8 cellular contexts compared by ENCODE assay signal in genomic region chr7:91265693-91266066, GRCh38. TPM values are rescaled to one million over a fixed set of nuclear protein-coding genes. Genes with fewer than 3 reads are reported as not detected.
DNase-seq lines count a peak whose midpoint lies in the region; FAIRE-seq and TF ChIP-seq lines count a peak whose summit lies in the region.

No MANE protein-coding gene starts in this region.

- 0 out of 2 replicates have a peak overlapping the region, but pooled peaks have one; percentile 96 for H2BK12ac ChIP-seq in H1 (ENCODE audit: low read depth, low read length)

- H3K4me2 ChIP-seq in H1 (ENCODE audit: insufficient read depth in 1 of 2, low read depth in 2 of 2, low read length in 2 of 2) = peak overlapping the region; percentile 85 to 99

- H4K20me1 ChIP-seq in H1 (replicated peaks in 1 of 2; ENCODE audit: control insufficient read depth in 1 of 2, insufficient read depth in 2 of 2, low read length in 2 of 2) = peaks cover 4 to 15% of the 10 kb centered on the region in 2 experiments

- H3K27me3 ChIP-seq in BJ (ENCODE audit: control insufficient read depth, insufficient read depth, low read length) (no peaks in the 10 kb centered on the region), H1 (replicated peaks in 1 of 4; ENCODE audit: control insufficient read depth in 3 of 4, extremely low read depth in 1 of 4, insufficient read depth in 3 of 4, low read length in 3 of 4) (peaks cover 43 to 76% (median 61%) of the 10 kb centered on the region in 4 experiments)
- peaks cover 8% of the 10 kb centered on the region for H3K27me3 ChIP-seq in CD4-positive, alpha-beta memory T cell (ENCODE audit: insufficient read depth, low read length)

- no peak overlapping the region for H3K4ac ChIP-seq in H1 (replicated peaks; ENCODE audit: insufficient read length, low read depth, low read length)

- H3K27me3 Mint-ChIP-seq in nephron progenitor cell (ENCODE audit: low read depth, poor library complexity) = peaks cover 56% of the 10 kb centered on the region
- H3K27me3 Mint-ChIP-seq in CD4-positive, alpha-beta memory T cell = peaks cover 15 to 26% of the 10 kb centered on the region in 2 donors

- no peak overlapping the region for H3K27ac ChIP-seq in H1 (ENCODE audit: low read depth, low read length)
- no peak overlapping the region for H3K27ac ChIP-seq in CD4-positive, alpha-beta memory T cell (ENCODE audit: low read depth, low read length)

- peaks cover 41% of the 10 kb centered on the region for H3K4me1 Mint-ChIP-seq in nephron progenitor cell
- peaks cover 0 to 30% (median 3%) of the 10 kb centered on the region in 4 donors for H3K4me1 Mint-ChIP-seq in CD4-positive, alpha-beta memory T cell

- H3K36me3 Mint-ChIP-seq in nephron progenitor cell (ENCODE audit: low read depth) = no peaks in the 10 kb centered on the region
- no peaks in the 10 kb centered on the region for H3K36me3 Mint-ChIP-seq in CD4-positive, alpha-beta memory T cell

- H3K9ac ChIP-seq in H1 (replicated peaks in 1 of 4; ENCODE audit: extremely low read depth in 1 of 4, low read depth in 3 of 4, low read length in 3 of 4) = no peak overlapping the region; a peak in 1 of 7 replicates

- no peak overlapping the region for H4K8ac ChIP-seq in H1 (ENCODE audit: extremely low read depth, insufficient read depth, low read length)

- no peak for TF ChIP-seq CTCF in BJ (IDR thresholded peaks at IDR 0.05; ENCODE audit: insufficient read depth, low read depth, low read length)
- TF ChIP-seq CTCF in LNCaP clone FGC (IDR thresholded peaks at IDR 0.05; ENCODE audit: control insufficient read depth, extremely low read depth, insufficient read depth) = no peak
- TF ChIP-seq CTCF in H1 (IDR thresholded peaks at IDR 0.05; ENCODE audit: control extremely low read depth in 1 of 3, insufficient read depth in 1 of 3, low read depth in 1 of 3, low read length in 3 of 3) = no peak
- TF ChIP-seq CTCF in nephron progenitor cell (IDR thresholded peaks at IDR 0.05) = no peak

- peaks cover 26% of the 10 kb centered on the region for H3K23me2 ChIP-seq in H1 (ENCODE audit: low read depth, low read length)

- 0 out of 2 replicates have a peak overlapping the region, but pooled peaks have one; percentile 74 for H3K18ac ChIP-seq in H1 (ENCODE audit: extremely low read depth, low read length)

- CTCF ChIA-PET in BJ (lab: Yijun Ruan, JAX) (interaction anchor here (0.6 to 1.5 kb wide), 5 partner anchors 12 to 183 kb away, joined by 3 to 7 read pairs (median 3); no protein-coding TSS in a partner anchor), H1 (lab: Charles Lee; ENCODE audit: partially characterized antibody) (interaction anchor here (1.0 to 2.6 kb wide), 7 partner anchors 14 to 381 kb away, joined by 3 to 9 read pairs (median 4); no protein-coding TSS in a partner anchor)
- CTCF ChIA-PET in CD4-positive, alpha-beta memory T cell (lab: Charles Lee; ENCODE audit: partially characterized antibody) = no interaction called here

- no peaks in the 10 kb centered on the region for H3K79me2 ChIP-seq in H1 (ENCODE audit: control insufficient read depth in 1 of 2, insufficient read depth in 2 of 2, low read length in 2 of 2)

- H2BK120ac ChIP-seq in H1 (replicated peaks; ENCODE audit: low read depth, low read length) = no peak overlapping the region

- H3K4me3 ChIP-seq in BJ (ENCODE audit: low read depth, low read length) = peak overlapping the region; percentile 49
- H3K4me3 ChIP-seq in LNCaP clone FGC (ENCODE audit: low read depth, low read length) = peak overlapping the region; percentile 66
- peak overlapping the region; percentile 45 to 64 (median 58) for H3K4me3 ChIP-seq in H1 (ENCODE audit: extremely low read depth in 1 of 4, insufficient read depth in 2 of 4, low read depth in 3 of 4, low read length in 4 of 4)
- no peak overlapping the region for H3K4me3 ChIP-seq in CD4-positive, alpha-beta memory T cell (ENCODE audit: low read length in 2 of 2)

- no peak overlapping the region for H3K14ac ChIP-seq in H1 (ENCODE audit: insufficient read length)

- FAIRE-seq in H1 (lab: Jason Lieb, UNC) = no peak

- intact Hi-C loops in CD4-positive, alpha-beta memory T cell (cut with micrococcal nuclease) = no loop called here

- H2AFZ ChIP-seq in H1 (ENCODE audit: low read length) = 0 out of 2 replicates have a peak overlapping the region, but pooled peaks have one; percentile 15

- H3K36me3 ChIP-seq in BJ (ENCODE audit: control insufficient read depth, insufficient read depth, low read length) (no peaks in the 10 kb centered on the region), H1 (ENCODE audit: control insufficient read depth in 2 of 4, insufficient read depth in 4 of 4, low read length in 3 of 4) (no peaks in the 10 kb centered on the region; a peak in 1 of 8 replicates)
- no peaks in the 10 kb centered on the region for H3K36me3 ChIP-seq in CD4-positive, alpha-beta memory T cell (ENCODE audit: insufficient read depth, low read length)

- H3K9me3 ChIP-seq in H1 (ENCODE audit: insufficient read depth in 2 of 2, low read depth in 1 of 2, low read length in 1 of 2) = peaks cover 0 to 5% of the 10 kb centered on the region in 2 experiments; a peak in 1 of 4 replicates
- no peaks in the 10 kb centered on the region for H3K9me3 ChIP-seq in CD4-positive, alpha-beta memory T cell (ENCODE audit: control insufficient read depth in 1 of 2, low read length in 2 of 2)

- H3K9me3 Mint-ChIP-seq in nephron progenitor cell = no peaks in the 10 kb centered on the region
- peaks cover 0 to 4% (median 0%) of the 10 kb centered on the region in 8 donors for H3K9me3 Mint-ChIP-seq in CD4-positive, alpha-beta memory T cell

- H3K4me3 Mint-ChIP-seq in nephron progenitor cell = peak overlapping the region; percentile 93
- peak overlapping the region in 2 of 8 donors; percentile 26 to 71 for H3K4me3 Mint-ChIP-seq in CD4-positive, alpha-beta memory T cell

- POLR2A ChIA-PET in BJ (lab: Charles Lee) = no interaction called here
- POLR2A ChIA-PET in H1 (lab: Charles Lee; ENCODE audit: partially characterized antibody) = interaction anchor here (0.8 kb wide), 1 partner anchor 13 kb away, joined by 3 read pairs; no protein-coding TSS in a partner anchor
- POLR2A ChIA-PET in CD4-positive, alpha-beta memory T cell (lab: Charles Lee; ENCODE audit: partially characterized antibody) = no interaction called here

- H3K23ac ChIP-seq in H1 (ENCODE audit: insufficient read length) = no peak overlapping the region

- TF ChIP-seq POLR2A in H1 (IDR thresholded peaks at IDR 0.05; ENCODE audit: control extremely low read depth in 1 of 2, low read depth in 2 of 2, low read length in 2 of 2) = no peak

- H4K5ac ChIP-seq in H1 (ENCODE audit: insufficient read length, low read depth, low read length) = no peak overlapping the region

- H2BK15ac ChIP-seq in H1 (ENCODE audit: low read length) = no peak overlapping the region

- no peak overlapping the region for H3K56ac ChIP-seq in H1 (replicated peaks; ENCODE audit: insufficient read length, low read depth, low read length)

- no peak overlapping the region for H2BK5ac ChIP-seq in H1 (ENCODE audit: low read depth, low read length)

- peaks cover 8 to 26% (median 20%) of the 10 kb centered on the region in 4 experiments for H3K4me1 ChIP-seq in H1 (replicated peaks in 1 of 4; ENCODE audit: control insufficient read depth in 3 of 4, insufficient read depth in 4 of 4, low read length in 3 of 4)
- H3K4me1 ChIP-seq in CD4-positive, alpha-beta memory T cell (ENCODE audit: insufficient read depth, low read length) = peaks cover 8% of the 10 kb centered on the region

- no peak overlapping the region for H2BK20ac ChIP-seq in H1 (ENCODE audit: low read length)

- H3K27ac Mint-ChIP-seq in nephron progenitor cell = no peak overlapping the region
- H3K27ac Mint-ChIP-seq in CD4-positive, alpha-beta memory T cell = no peak overlapping the region

- H4K91ac ChIP-seq in H1 (replicated peaks; ENCODE audit: insufficient read length, low read length) = no peak overlapping the region

- peak overlapping the region; percentile 45; the same call in 1 of the 2 replicates for H2AK5ac ChIP-seq in H1 (ENCODE audit: low read depth, low read length)

- no peak for DNase-seq in BJ (ENCODE audit: low read depth)
- no peak for DNase-seq in LNCaP clone FGC (ENCODE audit: low read depth)
- DNase-seq in H1 (ENCODE audit: low read depth in 1 of 2, low spot score in 2 of 2) = no peak
- peak; percentile 17 for DNase-seq in nephron progenitor cell
- no peak for DNase-seq in CD4-positive, alpha-beta memory T cell
- no peak for DNase-seq in activated CD4-positive, CD25-positive, alpha-beta regulatory T cell (lab: John Stamatoyannopoulos, UW)
- DNase-seq in HuH-7.5 (ENCODE audit: low spot score) = no peak
- no peak for DNase-seq in AG08395 (ENCODE audit: low spot score)

- TF ChIP-seq EP300 in H1 (IDR thresholded peaks at IDR 0.05; ENCODE audit: borderline replicate concordance in 1 of 2, low read depth in 2 of 2, low read length in 2 of 2) = no peak

- no peak for TF ChIP-seq RAD21 in H1 (IDR thresholded peaks at IDR 0.05 in 1 of 2, conservative IDR thresholded peaks at IDR 0.05 in 1 of 2; ENCODE audit: low read depth in 2 of 2, low read length in 2 of 2)

- H3K79me1 ChIP-seq in H1 (ENCODE audit: low read depth, low read length) = no peaks in the 10 kb centered on the region

- WGBS in H1 (ENCODE audit: extremely low coverage in 1 of 2, insufficient coverage in 1 of 2, insufficient read length in 1 of 2, insufficient replicate concordance in 2 of 2, low coverage in 1 of 2, low lambda C conversion rate in 2 of 2, missing lambda C conversion rate in 1 of 2), 2 experiments = 14% methylated on average over 31 of the region's 31 CpGs; no CpG with 5 or more reads in 1 of the 2 experiments

TF ChIP-seq in H1, 55 proteins besides CTCF, POLR2A, EP300 and RAD21 (continues in another document):
- TF ChIP-seq TCF12 (IDR thresholded peaks at IDR 0.05; ENCODE audit: low read depth, low read length) (no peak), CREB1 (IDR thresholded peaks at IDR 0.05) (no peak), NRF1 (IDR thresholded peaks at IDR 0.05; ENCODE audit: low read depth, low read length) (no peak), CBX5 (IDR thresholded peaks at IDR 0.05; ENCODE audit: low read depth, low read length) (no peak), PHF8 (conservative IDR thresholded peaks at IDR 0.05; ENCODE audit: low read depth, low read length) (no peak), KDM4A (IDR thresholded peaks at IDR 0.05; ENCODE audit: low read depth, low read length, severe bottlenecking) (peak; percentile 20)

RNA-seq across cellular contexts. Expression of gene FZD1, which starts 1.4 kb away (rescaled TPM):
- polyA plus RNA-seq in BJ (2011; rRNA removed) = 3.9 and 4.5 TPM in 2 replicates
- polyA minus RNA-seq in BJ (2011; rRNA and poly(A)+ RNA removed) = 5.1 and 5.4 TPM in 2 replicates
- total RNA-seq in H1 (2021; fragmentation: NEBNext Ultra II Directional; extraction: Animal tissue kit (Norgen Biotek cat#: 25700)) = 0.88 and 0.91 TPM in 2 replicates
- polyA plus RNA-seq in H1 (2011; rRNA removed) = 0.62 and 0.77 TPM in 2 replicates
- polyA plus RNA-seq in H1 (2011; cell fraction: cytosol; rRNA removed) = 0.65 TPM
- 0.78 TPM for polyA plus RNA-seq in H1 (2011; cell fraction: nucleus; rRNA removed)
- polyA plus RNA-seq in H1 (2012, experiment 1 of 2) = 0.53 to 0.66 TPM (median 0.59 TPM) in 4 replicates
- polyA plus RNA-seq in H1 (2012, experiment 2 of 2) = 0.38 TPM
- polyA plus RNA-seq in H1 (2013, experiment 1 of 2) = 0.63 TPM
- polyA plus RNA-seq in H1 (2013, experiment 2 of 2) = 0.63 TPM
- 0.63 and 0.68 TPM in 2 replicates for polyA minus RNA-seq in H1 (2011; rRNA and poly(A)+ RNA removed)
- polyA minus RNA-seq in H1 (2011; cell fraction: cytosol; rRNA and poly(A)+ RNA removed) = 1.7 TPM
- 1.5 TPM for polyA minus RNA-seq in H1 (2011; cell fraction: nucleus; rRNA and poly(A)+ RNA removed)
- total RNA-seq in CD4-positive, alpha-beta memory T cell = under 1 TPM; 0.08 to 0.09 TPM
- not detected for polyA plus RNA-seq in CD4-positive, alpha-beta memory T cell

Comparison
In these comparisons a context has a peak if more than half of its experiments do, and no peak if none do; other contexts are left out.
1. H3K4me3 ChIP-seq: peak in BJ (single experiment), LNCaP clone FGC (single experiment) and H1 (4 of 4); none in CD4-positive, alpha-beta memory T cell (0 of 2).